Comparison of ENCODE assay signal across 8 cellular contexts in the genomic region with DNA sequence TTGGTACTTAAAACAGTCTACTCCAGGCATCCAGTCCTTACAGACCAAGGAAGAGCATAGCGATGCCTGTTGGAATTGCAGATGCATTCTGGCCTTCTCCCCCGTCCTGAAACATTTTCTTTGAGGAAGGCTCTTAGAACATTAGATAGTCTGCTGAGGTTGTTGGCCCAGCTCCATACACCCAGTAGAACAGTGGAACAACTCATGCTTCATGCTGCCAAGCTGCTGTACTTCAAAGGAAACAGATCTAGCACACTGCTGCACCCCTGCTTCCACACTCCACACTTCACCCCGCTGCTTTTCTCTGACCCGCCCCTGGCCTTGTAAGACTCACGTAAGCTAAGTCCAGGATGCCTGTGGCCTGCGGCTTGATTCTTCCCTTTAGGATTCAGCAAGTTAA. TPM values are rescaled to one million over a fixed set of nuclear protein-coding genes. Genes with fewer than 3 reads are reported as not detected.
DNase-seq lines count a peak whose midpoint lies in the region; ATAC-seq and TF ChIP-seq lines count a peak whose summit lies in the region.

No MANE protein-coding gene starts in this region.

- H3K27ac Mint-ChIP-seq in CD4-positive, alpha-beta memory T cell = peak overlapping the region in 4 of 7 donors; percentile 12 to 84 (median 45)

- H3K27me3 ChIP-seq in CD4-positive, alpha-beta memory T cell (ENCODE audit: insufficient read depth, low read length) = no peaks in the 10 kb centered on the region
- H3K27me3 ChIP-seq in fibroblast of lung (ENCODE audit: control insufficient read depth, insufficient read depth, low read length) (no peaks in the 10 kb centered on the region), Karpas-422 (ENCODE audit: low read length) (no peaks in the 10 kb centered on the region)

- H2AFZ ChIP-seq in fibroblast of lung (ENCODE audit: low read length) (no peak overlapping the region), Karpas-422 (ENCODE audit: low read length) (no peak overlapping the region)

- peak; percentile 81 for ATAC-seq in omental fat pad (ENCODE audit: low FRiP score)
- no peak for ATAC-seq in GM18505 (IDR thresholded peaks at IDR 0.05; ENCODE audit: unreplicated experiment)

- DNase-seq in CD4-positive, alpha-beta memory T cell = no peak
- DNase-seq in RWPE1 (ENCODE audit: low spot score) (peak; percentile 91), fibroblast of lung (ENCODE audit: low read depth in 2 of 2) (peak; percentile 96 to 100), omental fat pad (ENCODE audit: low spot score) (peak; percentile 35), Karpas-422 (no peak), HuH-7 (ENCODE audit: low spot score) (no peak), SKM-1 (lab: John Stamatoyannopoulos, UW; ENCODE audit: unreplicated experiment) (no peak)

- H3K27me3 Mint-ChIP-seq in CD4-positive, alpha-beta memory T cell = peaks cover 1 to 2% of the 10 kb centered on the region in 2 donors

- H4K20me1 ChIP-seq in fibroblast of lung (ENCODE audit: control insufficient read depth, extremely low read depth, insufficient read depth, low read length) (no peaks in the 10 kb centered on the region), Karpas-422 (ENCODE audit: insufficient read depth, low read depth, low read length) (no peaks in the 10 kb centered on the region)

- no peak for TF ChIP-seq POLR2A in GM18505 (IDR thresholded peaks at IDR 0.05; ENCODE audit: borderline replicate concordance, extremely low read depth, insufficient read depth, insufficient read length)

- H3K4me3 Mint-ChIP-seq in CD4-positive, alpha-beta memory T cell = peak overlapping the region in 2 of 8 donors; percentile 17 to 61

- POLR2A ChIA-PET in CD4-positive, alpha-beta memory T cell (lab: Charles Lee; ENCODE audit: partially characterized antibody) = no interaction called here
- POLR2A ChIA-PET in RWPE1 (lab: Yijun Ruan, JAX; ENCODE audit: low non-redundant PET) = interaction anchor here (0.7 kb wide), 1 partner anchor 157 kb away, joined by 5 read pairs; no protein-coding TSS in a partner anchor

- peaks cover 18% of the 10 kb centered on the region for H3K4me1 ChIP-seq in CD4-positive, alpha-beta memory T cell (ENCODE audit: insufficient read depth, low read length)
- H3K4me1 ChIP-seq in fibroblast of lung (ENCODE audit: control insufficient read depth, extremely low read depth, insufficient read depth, low read length) (peaks cover 21% of the 10 kb centered on the region), Karpas-422 (ENCODE audit: low read length) (no peaks in the 10 kb centered on the region)

- no peaks in the 10 kb centered on the region for H3K9me3 Mint-ChIP-seq in CD4-positive, alpha-beta memory T cell

- no peaks in the 10 kb centered on the region for H3K9me3 ChIP-seq in CD4-positive, alpha-beta memory T cell (ENCODE audit: control insufficient read depth in 1 of 2, low read length in 2 of 2)
- H3K9me3 ChIP-seq in fibroblast of lung (ENCODE audit: control insufficient read depth, insufficient read depth, low read depth, low read length) (no peaks in the 10 kb centered on the region), Karpas-422 (ENCODE audit: low read length) (no peaks in the 10 kb centered on the region)

- H3K4me1 Mint-ChIP-seq in CD4-positive, alpha-beta memory T cell = peaks cover 11 to 36% (median 26%) of the 10 kb centered on the region in 4 donors

- CTCF ChIA-PET in CD4-positive, alpha-beta memory T cell (lab: Charles Lee; ENCODE audit: partially characterized antibody) = no interaction called here
- CTCF ChIA-PET in RWPE1 (lab: Yijun Ruan, JAX) = no interaction called here

- no peak overlapping the region for H3K4me3 ChIP-seq in CD4-positive, alpha-beta memory T cell (ENCODE audit: low read length in 2 of 2)
- H3K4me3 ChIP-seq in fibroblast of lung (replicated peaks in 1 of 4; ENCODE audit: control extremely low read depth in 1 of 4, insufficient read depth in 1 of 4, low read depth in 3 of 4, low read length in 4 of 4) (no peak overlapping the region), Karpas-422 (ENCODE audit: low read length) (no peak overlapping the region)

- no peak for TF ChIP-seq CTCF in RWPE1 (conservative IDR thresholded peaks at IDR 0.05; ENCODE audit: low read depth)
- TF ChIP-seq CTCF in fibroblast of lung (conservative IDR thresholded peaks at IDR 0.05 in 1 of 2, IDR thresholded peaks at IDR 0.05 in 1 of 2; ENCODE audit: low read depth in 1 of 2, low read length in 2 of 2) = no peak
- TF ChIP-seq CTCF in omental fat pad (IDR thresholded peaks at IDR 0.05) = no peak

- H3K27ac ChIP-seq in CD4-positive, alpha-beta memory T cell (ENCODE audit: low read depth, low read length) = no peak overlapping the region
- H3K27ac ChIP-seq in RWPE1 (peak overlapping the region; percentile 87), fibroblast of lung (ENCODE audit: insufficient read depth, low read length) (peak overlapping the region; percentile 82), Karpas-422 (ENCODE audit: low read length) (no peak overlapping the region)

- no peaks in the 10 kb centered on the region for H3K9me2 ChIP-seq in Karpas-422 (replicated peaks; ENCODE audit: insufficient read depth, low read length)

- H3K4me2 ChIP-seq in fibroblast of lung (ENCODE audit: extremely low read depth, insufficient read depth, low read length) (peak overlapping the region; percentile 72), Karpas-422 (ENCODE audit: low read depth, low read length, poor library complexity, severe bottlenecking) (no peak overlapping the region)

- H3K79me2 ChIP-seq in fibroblast of lung (ENCODE audit: control insufficient read depth, insufficient read depth, low read length) (no peaks in the 10 kb centered on the region), Karpas-422 (ENCODE audit: low read length) (no peaks in the 10 kb centered on the region)

- H3K36me3 ChIP-seq in CD4-positive, alpha-beta memory T cell (ENCODE audit: insufficient read depth, low read length) = no peaks in the 10 kb centered on the region
- H3K36me3 ChIP-seq in fibroblast of lung (ENCODE audit: control insufficient read depth, insufficient read depth, low read length) = peaks cover 3% of the 10 kb centered on the region
- no peaks in the 10 kb centered on the region for H3K36me3 ChIP-seq in Karpas-422 (ENCODE audit: insufficient read depth, low read length)

- no peak overlapping the region for H3K9ac ChIP-seq in fibroblast of lung (ENCODE audit: insufficient read depth, low read length)
- no peak overlapping the region for H3K9ac ChIP-seq in Karpas-422 (ENCODE audit: low read length)

- H3K36me3 Mint-ChIP-seq in CD4-positive, alpha-beta memory T cell = peaks cover 20 to 26% of the 10 kb centered on the region in 2 donors

- intact Hi-C loops in CD4-positive, alpha-beta memory T cell (cut with micrococcal nuclease) = no loop called here

RNA-seq across cellular contexts. Expression of a gene that starts 33.4 kb away (rescaled TPM):
- under 1 TPM; 0.64 to 0.90 TPM for total RNA-seq in CD4-positive, alpha-beta memory T cell
- polyA plus RNA-seq in CD4-positive, alpha-beta memory T cell = not detected
- 37.5 and 52.0 TPM in 2 replicates for total RNA-seq in fibroblast of lung
- polyA plus RNA-seq in fibroblast of lung = 44.9 and 89.4 TPM in 2 replicates
- 37.5 and 69.5 TPM in 2 replicates for polyA plus RNA-seq in fibroblast of lung (2012)
- polyA minus RNA-seq in fibroblast of lung (ENCODE audit: low replicate concordance) = 57.6 and 107 TPM in 2 replicates
- 10 to 100 TPM in 1 of 4 donors, 1 to 10 TPM in 3; 2.5 to 14.7 (median 4.0) TPM for total RNA-seq in omental fat pad
- not detected in 2 replicates for total RNA-seq in Karpas-422 (2014; rRNA removed; shearing (Covaris generic); ENCODE audit: low replicate concordance)

Comparison
In these comparisons a context has a peak if more than half of its experiments do, and no peak if none do; other contexts are left out.
1. DNase-seq: peak in RWPE1 (single experiment), fibroblast of lung (2 of 2) and omental fat pad (single experiment); none in CD4-positive, alpha-beta memory T cell (0 of 5), Karpas-422 (single experiment), HuH-7 (single experiment) and SKM-1 (single experiment).
2. H3K27ac ChIP-seq: peak in RWPE1 (single experiment) and fibroblast of lung (single experiment); none in CD4-positive, alpha-beta memory T cell (single experiment) and Karpas-422 (single experiment).